11 cellular contexts compared by ENCODE assay signal in genomic region chr10:76649723-76650127, GRCh38.
DNase-seq lines count a peak whose midpoint lies in the region; ATAC-seq, FAIRE-seq and TF ChIP-seq lines count a peak whose summit lies in the region.
"Had no signal": no experiment of that assay in that cellular context is flagged by ENCODE, and none has a peak within 500 bp of the region (broad histone marks: within the 10 kb centered on the region; RNA-seq: fewer than 3 reads in every experiment).

No MANE protein-coding gene starts in this region.

- in situ Hi-C loops in astrocyte of the cerebellum (cut with HindIII; ENCODE audit: low sequenced_read_pairs), result no loop called here

- peak; percentile 27 for DNase-seq in astrocyte of the cerebellum (ENCODE audit: low read depth)
- DNase-seq in iPS-NIHi7 (ENCODE audit: extremely low spot score), result peak; percentile 31
- peak; percentile 33 for DNase-seq in urothelium cell line (ENCODE audit: low spot score)
- no peak for DNase-seq in globus pallidus (ENCODE audit: low spot score)
- DNase-seq in hippocampal formation (lab: John Stamatoyannopoulos, UW), result no peak
- DNase-seq: anterior cingulate cortex; NCI-H1048; stimulated activated naive CD4-positive, alpha-beta T cell had no signal

- H3K4me1 ChIP-seq in HEK293 (ENCODE audit: control insufficient read depth, insufficient read depth, low read length), result no peaks in the 10 kb centered on the region

- ATAC-seq in GM21825 (IDR thresholded peaks at IDR 0.05; ENCODE audit: unreplicated experiment), result no peak
- ATAC-seq: HCT116 had no signal

- H3K36me3 ChIP-seq in HEK293 (ENCODE audit: control insufficient read depth in 2 of 2, insufficient read depth in 1 of 2, low read length in 2 of 2), result no peaks in the 10 kb centered on the region

- no peak for FAIRE-seq in urothelium cell line (lab: Jason Lieb, UNC)

- TF ChIP-seq CTCF in HEK293 (tag by site-specific recombination; IDR thresholded peaks at IDR 0.05) (no peak), astrocyte of the cerebellum (IDR thresholded peaks at IDR 0.05; ENCODE audit: low read depth, low read length, missing control alignments) (no peak)

- POLR2A ChIA-PET in HEK293 (lab: Yijun Ruan, JAX), result no interaction called here

- H3K4me3 ChIP-seq in HEK293 (ENCODE audit: low read depth, low read length), result no peak overlapping the region
- no peak overlapping the region for H3K4me3 ChIP-seq in astrocyte of the cerebellum (ENCODE audit: low read depth, low read length)

- H3K27ac ChIP-seq in HEK293 (ENCODE audit: extremely low read depth, low read depth, low read length), result no peak overlapping the region

- H3K9me3 ChIP-seq in HEK293 (ENCODE audit: control insufficient read depth, insufficient read depth, low read depth, low read length), result no peaks in the 10 kb centered on the region

- CTCF ChIA-PET in HEK293 (lab: Yijun Ruan, JAX), result interaction anchor here (0.6 kb wide), 2 partner anchors 82 to 1829 kb away, joined by 3 read pairs; no protein-coding TSS in a partner anchor

TF ChIP-seq in HEK293, 187 proteins besides CTCF, POLR2A, EP300 and RAD21:
- peak; percentile 40 for TF ChIP-seq ZFHX2 (tag by site-specific recombination; conservative IDR thresholded peaks at IDR 0.05)
- no peak for TF ChIP-seq ZNF449 (tag by site-specific recombination; IDR thresholded peaks at IDR 0.05)
- no peak for TF ChIP-seq PRDM4 (tag by site-specific recombination; IDR thresholded peaks at IDR 0.05)
- no peak for TF ChIP-seq BCL6B (tag by site-specific recombination; IDR thresholded peaks at IDR 0.05)
- TF ChIP-seq ZSCAN18 (tag by site-specific recombination; IDR thresholded peaks at IDR 0.05), result no peak

Comparison
In these comparisons a context has a peak if more than half of its experiments do, and no peak if none do; other contexts are left out.
1. DNase-seq: peak in astrocyte of the cerebellum (single experiment), iPS-NIHi7 (single experiment) and urothelium cell line (single experiment); none in globus pallidus (single experiment) and hippocampal formation (0 of 2).